8 cellular contexts compared by ENCODE assay signal in genomic region chr19:4977299-4978174, GRCh38. TPM values are rescaled to one million over a fixed set of nuclear protein-coding genes. Genes with fewer than 3 reads are reported as not detected.
DNase-seq lines count a peak whose midpoint lies in the region; ATAC-seq, FAIRE-seq and TF ChIP-seq lines count a peak whose summit lies in the region.

No MANE protein-coding gene starts in this region.

- H3K9me2 ChIP-seq in GM23248 (ENCODE audit: insufficient read depth): no peaks in the 10 kb centered on the region

- peaks cover 27% of the 10 kb centered on the region for H3F3A ChIP-seq in GM23248 (ENCODE audit: insufficient read depth)

- H3K9me3 Mint-ChIP-seq in astrocyte (ENCODE audit: unreplicated experiment): no peaks in the 10 kb centered on the region
- no peaks in the 10 kb centered on the region for H3K9me3 Mint-ChIP-seq in effector memory CD8-positive, alpha-beta T cell

- H2AFZ ChIP-seq in GM23248 (no peak overlapping the region), astrocyte (ENCODE audit: low read depth, low read length) (no peak overlapping the region)

- 17 to 26% methylated on average over 36 of the region's 36 CpGs for WGBS in GM23248 (ENCODE audit: low coverage in 1 of 2, low lambda C conversion rate in 2 of 2, missing lambda C conversion rate in 2 of 2), 2 experiments

- H3K4me1 ChIP-seq in GM23248 (ENCODE audit: insufficient read depth) (peaks cover 51% of the 10 kb centered on the region), astrocyte (ENCODE audit: insufficient read depth, low read length) (peaks cover 42% of the 10 kb centered on the region), stomach smooth muscle (ENCODE audit: control insufficient read depth, insufficient read depth, low read length) (peaks cover 40% of the 10 kb centered on the region)

- H3K27me3 Mint-ChIP-seq in astrocyte (ENCODE audit: low read depth, unreplicated experiment): no peaks in the 10 kb centered on the region
- no peaks in the 10 kb centered on the region for H3K27me3 Mint-ChIP-seq in effector memory CD8-positive, alpha-beta T cell

- H3K36me3 ChIP-seq in GM23248 (ENCODE audit: low read depth) (no peaks in the 10 kb centered on the region), astrocyte (ENCODE audit: insufficient read depth, low read length) (no peaks in the 10 kb centered on the region), stomach smooth muscle (ENCODE audit: control insufficient read depth in 2 of 2, insufficient read depth in 2 of 2, low read length in 2 of 2) (no peaks in the 10 kb centered on the region)

- ATAC-seq in effector memory CD8-positive, alpha-beta T cell (replicated peaks): no peak
- no peak for ATAC-seq in GM18868 (IDR thresholded peaks at IDR 0.05; ENCODE audit: unreplicated experiment)

- H3K9ac ChIP-seq in GM23248: peak overlapping the region; percentile 84
- H3K9ac ChIP-seq in astrocyte (ENCODE audit: low read length): peak overlapping the region; percentile 59
- H3K9ac ChIP-seq in stomach smooth muscle (ENCODE audit: low read length in 2 of 2): peak overlapping the region in 1 of 2 donors; percentile 69

- no peaks in the 10 kb centered on the region for H3K27me3 ChIP-seq in GM23248 (replicated peaks; ENCODE audit: insufficient read depth)
- no peaks in the 10 kb centered on the region for H3K27me3 ChIP-seq in astrocyte (ENCODE audit: insufficient read depth, low read length)
- H3K27me3 ChIP-seq in stomach smooth muscle (ENCODE audit: control insufficient read depth in 1 of 2, insufficient read depth in 2 of 2, low read length in 2 of 2): no peaks in the 10 kb centered on the region

- in situ Hi-C loops in GM23248 (cut with MboI): no loop called here

- FAIRE-seq in astrocyte (lab: Jason Lieb, UNC): peak; percentile 90

- TF ChIP-seq CTCF in astrocyte (IDR thresholded peaks at IDR 0.05; ENCODE audit: insufficient read depth, low read depth, low read length): no peak

- H3K4me1 Mint-ChIP-seq in astrocyte (ENCODE audit: low read depth, unreplicated experiment): peaks cover 45% of the 10 kb centered on the region
- peaks cover 18 to 22% of the 10 kb centered on the region in 2 donors for H3K4me1 Mint-ChIP-seq in effector memory CD8-positive, alpha-beta T cell (ENCODE audit: low read depth in 2 of 2)

- peak overlapping the region; percentile 65 for H3K4me3 Mint-ChIP-seq in astrocyte (ENCODE audit: unreplicated experiment)
- no peak overlapping the region for H3K4me3 Mint-ChIP-seq in effector memory CD8-positive, alpha-beta T cell

- peaks cover 14% of the 10 kb centered on the region for H3K36me3 Mint-ChIP-seq in astrocyte (ENCODE audit: low read depth, unreplicated experiment)
- peaks cover 19% of the 10 kb centered on the region for H3K36me3 Mint-ChIP-seq in effector memory CD8-positive, alpha-beta T cell (ENCODE audit: insufficient read depth)

- peak; percentile 98 for DNase-seq in GM23248
- DNase-seq in astrocyte (ENCODE audit: low read depth): peak; percentile 95
- DNase-seq in islet precursor cell: peak; percentile 88
- DNase-seq in effector memory CD8-positive, alpha-beta T cell: no peak
- no peak for DNase-seq in COLO668 (lab: John Stamatoyannopoulos, UW; ENCODE audit: unreplicated experiment)
- no peak for DNase-seq in RKO (ENCODE audit: low spot score)

- H3K27ac ChIP-seq in GM23248 (peak overlapping the region; percentile 94), astrocyte (ENCODE audit: low read depth, low read length) (peak overlapping the region; percentile 76), stomach smooth muscle (ENCODE audit: low read length) (peak overlapping the region; percentile 95)

- peak overlapping the region; percentile 69 for H3K27ac Mint-ChIP-seq in astrocyte (ENCODE audit: unreplicated experiment)
- H3K27ac Mint-ChIP-seq in effector memory CD8-positive, alpha-beta T cell: peak overlapping the region in 1 of 2 donors; percentile 80

- no peaks in the 10 kb centered on the region for H3K9me3 ChIP-seq in GM23248 (ENCODE audit: low read depth)
- no peaks in the 10 kb centered on the region for H3K9me3 ChIP-seq in astrocyte (ENCODE audit: insufficient read depth, low read depth, low read length)
- no peaks in the 10 kb centered on the region for H3K9me3 ChIP-seq in stomach smooth muscle (ENCODE audit: control insufficient read depth in 2 of 2, low read length in 2 of 2)

- H3K4me2 ChIP-seq in GM23248 (ENCODE audit: unreplicated experiment): peak overlapping the region; percentile 82
- peak overlapping the region; percentile 73 for H3K4me2 ChIP-seq in astrocyte (ENCODE audit: low read length)

- H4K20me1 ChIP-seq in GM23248 (ENCODE audit: insufficient read depth) (no peaks in the 10 kb centered on the region), astrocyte (ENCODE audit: insufficient read depth, low read length) (peaks cover 76% of the 10 kb centered on the region)

- H3K4me3 ChIP-seq in GM23248 (peak overlapping the region; percentile 22), astrocyte (ENCODE audit: insufficient read depth, low read depth, low read length) (no peak overlapping the region), stomach smooth muscle (ENCODE audit: low read length in 2 of 2) (peak overlapping the region; percentile 41 to 52)

- H3K79me2 ChIP-seq in GM23248 (ENCODE audit: insufficient read depth) (peaks cover 93% of the 10 kb centered on the region), astrocyte (ENCODE audit: insufficient read depth, low read length) (peaks cover 92% of the 10 kb centered on the region)

RNA-seq across cellular contexts. Expression of gene KDM4B, which starts 8.6 kb away (rescaled TPM):
- 20.5 and 28.7 TPM in 2 replicates for total RNA-seq in GM23248 (2014; rRNA removed; shearing (Covaris generic))
- polyA plus RNA-seq in GM23248 (2016; fragmentation: Nextera tagmentation; extraction: Ambion mirVana): 13.3 and 14.8 TPM in 2 replicates
- total RNA-seq in astrocyte: 55.2 and 61.4 TPM in 2 replicates

Comparison
In these comparisons a context has a peak if more than half of its experiments do, and no peak if none do; other contexts are left out.
1. DNase-seq: peak in GM23248 (single experiment), astrocyte (single experiment) and islet precursor cell (single experiment); none in effector memory CD8-positive, alpha-beta T cell (0 of 3), COLO668 (single experiment) and RKO (single experiment).
2. Peak in every context shown above with its lines, with median percentiles within 50 percentile points of each other: H3K27ac ChIP-seq.